ENCODE assay signal across 8 cellular contexts in the genomic region with DNA sequence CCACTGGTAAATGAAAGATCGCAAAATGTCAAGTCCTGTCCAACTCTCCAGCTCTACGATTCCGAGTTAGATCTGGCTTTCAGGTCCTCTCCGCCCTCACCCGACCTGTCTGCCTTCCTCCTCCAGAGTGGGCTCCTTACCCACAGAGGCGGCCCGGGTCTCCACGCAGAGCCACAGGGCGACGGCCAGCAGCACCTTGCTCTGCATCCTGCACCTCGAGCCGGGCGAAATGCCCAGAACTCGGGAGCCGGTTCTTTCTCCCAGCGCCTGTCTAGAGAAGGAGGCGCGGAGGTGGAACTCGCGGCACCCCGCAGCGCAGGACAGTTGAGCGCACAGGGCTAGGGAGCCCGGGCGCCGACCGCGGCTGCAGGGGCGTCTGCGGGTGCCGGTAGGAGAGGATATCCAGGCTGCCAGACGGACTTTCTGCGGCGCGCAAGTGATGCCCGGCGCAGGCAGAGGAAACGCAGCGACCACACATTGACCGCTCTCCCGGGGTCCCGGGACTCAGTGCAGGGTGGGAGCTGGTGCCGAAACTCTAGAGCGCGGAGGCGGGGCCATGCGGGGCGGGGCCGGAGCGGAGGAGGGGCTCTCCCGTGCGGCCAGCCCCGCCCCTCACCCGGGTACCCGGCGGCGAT. TPM values are rescaled to one million over a fixed set of nuclear protein-coding genes. Genes with fewer than 3 reads are reported as not detected.
A peak's percentile ranks its signal among the peaks of the same experiment; 100 is the strongest.
DNase-seq lines count a peak whose midpoint lies in the region; ATAC-seq and TF ChIP-seq lines count a peak whose summit lies in the region.

A gene (minus strand): TSS at position 509 of the 635 bp plus-strand sequence. CDS start 302 bp downstream, at position 207.

- no peak within 1 kb of the TSS for H3K27ac Mint-ChIP-seq in activated CD8-positive, alpha-beta memory T cell treated with anti-CD3 and anti-CD28 coated beads, Interleukin-2, amount 10 ng/mL, durations not matched to agents 7 days and 5 days

- intact Hi-C loops in head of caudate nucleus (cut with DNase I) (no loop called here), prostate gland (cut with DNase I) (loop anchor here (2.0 to 5.0 kb wide), 2 partner anchors 124 to 192 kb away; no protein-coding TSS in a partner anchor)

- WGBS in GM23248 (ENCODE audit: low coverage in 1 of 2, low lambda C conversion rate in 2 of 2, missing lambda C conversion rate in 2 of 2), 2 experiments, result 1 to 2% methylated on average over 31 to 38 of the region's 57 CpGs
- WGBS in prostate gland, result under 1% methylated on average over 52 of the region's 57 CpGs

- H3K36me3 Mint-ChIP-seq in activated CD8-positive, alpha-beta memory T cell treated with anti-CD3 and anti-CD28 coated beads, Interleukin-2, amount 10 ng/mL, durations not matched to agents 7 days and 5 days, result no peaks in the 10 kb centered on the region

- peaks cover 37% of the 10 kb centered on the region for H3K27me3 Mint-ChIP-seq in activated CD8-positive, alpha-beta memory T cell treated with anti-CD3 and anti-CD28 coated beads, Interleukin-2, amount 10 ng/mL, durations not matched to agents 7 days and 5 days

- H2AFZ ChIP-seq in GM23248, result peak within 1 kb of the TSS; percentile 77

- no peaks in the 10 kb centered on the region for H3K4me1 Mint-ChIP-seq in activated CD8-positive, alpha-beta memory T cell treated with anti-CD3 and anti-CD28 coated beads, Interleukin-2, amount 10 ng/mL, durations not matched to agents 7 days and 5 days

- H3K36me3 ChIP-seq in GM23248 (ENCODE audit: low read depth) (no peaks in the 10 kb centered on the region), prostate gland (no peaks in the 10 kb centered on the region)

- H4K20me1 ChIP-seq in GM23248 (ENCODE audit: insufficient read depth), result no peaks in the 10 kb centered on the region

- H3K9ac ChIP-seq in GM23248, result peak within 1 kb of the TSS; percentile 3; the same call in 1 of the 2 replicates

- H3K79me2 ChIP-seq in GM23248 (ENCODE audit: insufficient read depth), result no peaks in the 10 kb centered on the region

- H3F3A ChIP-seq in GM23248 (ENCODE audit: insufficient read depth), result no peaks in the 10 kb centered on the region

- H3K9me3 ChIP-seq in GM23248 (ENCODE audit: low read depth), result no peaks in the 10 kb centered on the region
- no peaks in the 10 kb centered on the region for H3K9me3 ChIP-seq in prostate gland

- peak; percentile 51 for DNase-seq in GM23248
- peak; percentile 29 for DNase-seq in T1000 (lab: John Stamatoyannopoulos, UW)
- peak in 34 of 42 donors; percentile 4 to 79 (median 36) for DNase-seq in head of caudate nucleus
- DNase-seq in prostate gland (ENCODE audit: low spot score), result peak; percentile 17
- no peak for DNase-seq in stimulated activated CD4-positive, alpha-beta T cell treated with anti-CD3 and anti-CD28 coated beads, Interleukin-12 subunit alpha, Interleukin-12 subunit beta, amount 100 ng/mL, for 4 hours
- DNase-seq in activated CD8-positive, alpha-beta memory T cell treated with anti-CD3 and anti-CD28 coated beads, Interleukin-2, amount 10 ng/mL, durations not matched to agents 7 days and 5 days, result no peak
- DNase-seq in pons (ENCODE audit: low spot score), result no peak
- DNase-seq in NCI-H2107 treated with DMSO at 0.1 percent for 48 hours (lab: John Stamatoyannopoulos, UW; ENCODE audit: unreplicated experiment), result no peak

- H3K4me1 ChIP-seq in GM23248 (ENCODE audit: insufficient read depth) (no peaks in the 10 kb centered on the region), prostate gland (replicated peaks) (no peaks in the 10 kb centered on the region)

- H3K9me3 Mint-ChIP-seq in activated CD8-positive, alpha-beta memory T cell treated with anti-CD3 and anti-CD28 coated beads, Interleukin-2, amount 10 ng/mL, durations not matched to agents 7 days and 5 days (ENCODE audit: low read depth), result peaks cover 2% of the 10 kb centered on the region

- no peak for ATAC-seq in activated CD8-positive, alpha-beta memory T cell treated with anti-CD3 and anti-CD28 coated beads, Interleukin-2, amount 10 ng/mL, durations not matched to agents 7 days and 5 days

- H3K27ac ChIP-seq in GM23248 (no peak within 1 kb of the TSS), prostate gland (peak within 1 kb of the TSS; percentile 29 to 32)

- CTCF ChIA-PET in activated CD8-positive, alpha-beta memory T cell treated with anti-CD3 and anti-CD28 coated beads, Interleukin-2, amount 10 ng/mL, durations not matched to agents 7 days and 5 days (lab: Charles Lee), result no interaction called here

- TF ChIP-seq POLR2A in prostate gland (IDR thresholded peaks at IDR 0.05), result peak; percentile 25

- H3K4me2 ChIP-seq in GM23248 (ENCODE audit: unreplicated experiment), result peak within 1 kb of the TSS; percentile 80

- H3K27me3 ChIP-seq in GM23248 (replicated peaks; ENCODE audit: insufficient read depth) (peaks cover 13% of the 10 kb centered on the region; the same call in 1 of the 2 replicates), prostate gland (replicated peaks; ENCODE audit: insufficient read depth) (no peaks in the 10 kb centered on the region)

- H3K4me3 ChIP-seq in GM23248, result peak within 1 kb of the TSS; percentile 80
- H3K4me3 ChIP-seq in prostate gland, result peak within 1 kb of the TSS; percentile 45 to 49

- H3K4me3 Mint-ChIP-seq in activated CD8-positive, alpha-beta memory T cell treated with anti-CD3 and anti-CD28 coated beads, Interleukin-2, amount 10 ng/mL, durations not matched to agents 7 days and 5 days, result no peak within 1 kb of the TSS

- H3K9me2 ChIP-seq in GM23248 (ENCODE audit: insufficient read depth), result no peaks in the 10 kb centered on the region

- TF ChIP-seq CTCF in prostate gland (IDR thresholded peaks at IDR 0.05), result no peak

- in situ Hi-C loops in GM23248 (cut with MboI), result no loop called here

RNA-seq across cellular contexts. Expression of the gene that starts here (rescaled TPM):
- under 0.01 TPM in 1 of 2 replicates, not detected in the other for total RNA-seq in GM23248 (2014; rRNA removed; shearing (Covaris generic))
- polyA plus RNA-seq in GM23248 (2016; fragmentation: Nextera tagmentation; extraction: Ambion mirVana), result 0.10 and 0.20 TPM in 2 replicates
- total RNA-seq in prostate gland, result 10 to 100 TPM; 22.7 to 23.5 TPM
- not detected for total RNA-seq in activated CD8-positive, alpha-beta memory T cell treated with anti-CD3 and anti-CD28 coated beads, Interleukin-2, amount 10 ng/mL, durations not matched to agents 7 days and 5 days

Comparison
In these comparisons a context has a peak if more than half of its experiments do, and no peak if none do; other contexts are left out.
1. RNA of the gene that starts here (total RNA-seq): 22.7 to 23.5 TPM in prostate gland; under 0.01 TPM in GM23248 and not detected in activated CD8-positive, alpha-beta memory T cell treated with anti-CD3 and anti-CD28 coated beads, Interleukin-2, amount 10 ng/mL, durations not matched to agents 7 days and 5 days; every median in the first group is over 10 times any median in the second.
2. Peak in DNase-seq, H3K4me3 ChIP-seq, H3K9ac ChIP-seq and H3K4me2 ChIP-seq in GM23248; RNA of the gene not detected or under 1 TPM.
3. DNase-seq: peak in T1000 (single experiment), head of caudate nucleus (34 of 42) and prostate gland (single experiment); none in stimulated activated CD4-positive, alpha-beta T cell treated with anti-CD3 and anti-CD28 coated beads, Interleukin-12 subunit alpha, Interleukin-12 subunit beta, amount 100 ng/mL, for 4 hours (single experiment), activated CD8-positive, alpha-beta memory T cell treated with anti-CD3 and anti-CD28 coated beads, Interleukin-2, amount 10 ng/mL, durations not matched to agents 7 days and 5 days (single experiment), pons (single experiment) and NCI-H2107 treated with DMSO at 0.1 percent for 48 hours (single experiment).